In genomic region chr1:205668951-205669340, GRCh38 we compare ENCODE assay signal across 10 cellular contexts. TPM values are rescaled to one million over a fixed set of nuclear protein-coding genes. Genes with fewer than 3 reads are reported as not detected.
DNase-seq lines count a peak whose midpoint lies in the region; ATAC-seq, FAIRE-seq and TF ChIP-seq lines count a peak whose summit lies in the region.
"Had no signal": no experiment of that assay in that cellular context is flagged by ENCODE, and none has a peak within 500 bp of the region (broad histone marks: within the 10 kb centered on the region; RNA-seq: fewer than 3 reads in every experiment).

No MANE protein-coding gene starts in this region.

- no peak for TF ChIP-seq CTCF in WTC11 (IDR thresholded peaks at IDR 0.05)
- no peak for TF ChIP-seq CTCF in nephron progenitor cell (IDR thresholded peaks at IDR 0.05)
- no peak for TF ChIP-seq CTCF in glutamatergic neuron (IDR thresholded peaks at IDR 0.05; ENCODE audit: partially characterized antibody, unreplicated experiment)

- H3K36me3 Mint-ChIP-seq in WTC11 (no peaks in the 10 kb centered on the region; the same call in 1 of the 2 replicates), nephron progenitor cell (ENCODE audit: low read depth) (no peaks in the 10 kb centered on the region), glutamatergic neuron (ENCODE audit: unreplicated experiment) (no peaks in the 10 kb centered on the region)

- CTCF ChIA-PET in WTC11 (lab: Charles Lee): interaction anchor here (0.7 to 19.1 kb wide), 6 partner anchors 10 to 308 kb away, joined by 3 to 468 read pairs (median 6); no protein-coding TSS in a partner anchor

- ATAC-seq in HG02852 (IDR thresholded peaks at IDR 0.05; ENCODE audit: unreplicated experiment) (peak; percentile 40), WTC11 (no peak), GM21381 (IDR thresholded peaks at IDR 0.05; ENCODE audit: unreplicated experiment) (no peak)

- H3K4me1 Mint-ChIP-seq in WTC11: peaks cover 68% of the 10 kb centered on the region
- H3K4me1 Mint-ChIP-seq in nephron progenitor cell: peaks cover 67% of the 10 kb centered on the region
- H3K4me1 Mint-ChIP-seq in glutamatergic neuron (ENCODE audit: low read depth, unreplicated experiment): peaks cover 2% of the 10 kb centered on the region

- FAIRE-seq in GM12891 (lab: Jason Lieb, UNC): peak; percentile 61

- TF ChIP-seq POLR2A in GM12891 (IDR thresholded peaks at IDR 0.05; ENCODE audit: low read depth, low read length): no peak

- H3K9me3 Mint-ChIP-seq in WTC11 (no peaks in the 10 kb centered on the region), nephron progenitor cell (no peaks in the 10 kb centered on the region), glutamatergic neuron (ENCODE audit: unreplicated experiment) (peaks cover 2% of the 10 kb centered on the region)

- no peaks in the 10 kb centered on the region for H3K27me3 Mint-ChIP-seq in WTC11 (ENCODE audit: low read depth)
- peaks cover 13% of the 10 kb centered on the region for H3K27me3 Mint-ChIP-seq in nephron progenitor cell (ENCODE audit: low read depth, poor library complexity)
- H3K27me3 Mint-ChIP-seq in glutamatergic neuron (ENCODE audit: unreplicated experiment): peaks cover 12% of the 10 kb centered on the region

- no peak overlapping the region for H3K27ac Mint-ChIP-seq in WTC11
- no peak overlapping the region for H3K27ac Mint-ChIP-seq in nephron progenitor cell
- no peak overlapping the region for H3K27ac Mint-ChIP-seq in glutamatergic neuron (ENCODE audit: unreplicated experiment)

- POLR2A ChIA-PET in WTC11 (lab: Charles Lee): interaction anchor here (2.0 kb wide), 1 partner anchor 10 kb away, joined by 9 read pairs; no protein-coding TSS in a partner anchor

- H3K4me3 Mint-ChIP-seq in WTC11: no peak overlapping the region; the same call in 1 of the 2 replicates
- H3K4me3 Mint-ChIP-seq in nephron progenitor cell: peak overlapping the region; percentile 44
- no peak overlapping the region for H3K4me3 Mint-ChIP-seq in glutamatergic neuron (ENCODE audit: unreplicated experiment)

- no peak for DNase-seq in GM12891 (ENCODE audit: insufficient read length, low spot score)
- no peak for DNase-seq in WTC11 (ENCODE audit: low spot score)
- DNase-seq in nephron progenitor cell: no peak
- DNase-seq in glutamatergic neuron: no peak
- DNase-seq in activated CD4-positive, CD25-positive, alpha-beta regulatory T cell treated with anti-CD3 and anti-CD28 coated beads, Interleukin-2, amount 50 U/mL, for 72 hours: no peak
- no peak for DNase-seq in NCI-H526 (lab: John Stamatoyannopoulos, UW)
- DNase-seq: effector CD4-positive, alpha-beta T cell; NCI-H510A had no signal

TF ChIP-seq in GM12891, 5 proteins besides CTCF, POLR2A, EP300 and RAD21:
- TF ChIP-seq SPI1 (IDR thresholded peaks at IDR 0.05; ENCODE audit: low read depth, low read length) (peak; percentile 85), TAF1 (IDR thresholded peaks at IDR 0.05; ENCODE audit: low read depth, low read length) (no peak), POU2F2 (IDR thresholded peaks at IDR 0.05; ENCODE audit: low read depth, low read length) (no peak)
TF ChIP-seq in GM12891: peak in this region for 1.

TF ChIP-seq in WTC11, 78 proteins besides CTCF, POLR2A, EP300 and RAD21:
- TF ChIP-seq, protein P1, sequence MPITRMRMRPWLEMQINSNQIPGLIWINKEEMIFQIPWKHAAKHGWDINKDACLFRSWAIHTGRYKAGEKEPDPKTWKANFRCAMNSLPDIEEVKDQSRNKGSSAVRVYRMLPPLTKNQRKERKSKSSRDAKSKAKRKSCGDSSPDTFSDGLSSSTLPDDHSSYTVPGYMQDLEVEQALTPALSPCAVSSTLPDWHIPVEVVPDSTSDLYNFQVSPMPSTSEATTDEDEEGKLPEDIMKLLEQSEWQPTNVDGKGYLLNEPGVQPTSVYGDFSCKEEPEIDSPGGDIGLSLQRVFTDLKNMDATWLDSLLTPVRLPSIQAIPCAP (CRISPR knock-in tag; IDR thresholded peaks at IDR 0.05): no peak
- TF ChIP-seq NFE2L1 (CRISPR knock-in tag; IDR thresholded peaks at IDR 0.05): no peak
- TF ChIP-seq, protein P2, sequence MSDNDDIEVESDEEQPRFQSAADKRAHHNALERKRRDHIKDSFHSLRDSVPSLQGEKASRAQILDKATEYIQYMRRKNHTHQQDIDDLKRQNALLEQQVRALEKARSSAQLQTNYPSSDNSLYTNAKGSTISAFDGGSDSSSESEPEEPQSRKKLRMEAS (CRISPR knock-in tag; IDR thresholded peaks at IDR 0.05): peak; percentile 57

RNA-seq across cellular contexts. Expression of gene SLC45A3, which starts 11.4 kb away (rescaled TPM):
- polyA plus RNA-seq in GM12891 (2012; ENCODE audit: low read depth, missing spikeins): 1.4 TPM
- total RNA-seq in WTC11 (2021) (14.8 to 15.2 TPM (median 15.0 TPM) in 3 replicates), glutamatergic neuron (ENCODE audit: unreplicated experiment) (3.7 TPM)

RNA-seq across cellular contexts. Expression of gene ELK4, which starts 37.1 kb away (rescaled TPM):
- 5.5 TPM for polyA plus RNA-seq in GM12891 (2012; ENCODE audit: low read depth, missing spikeins)
- 34.4 to 39.0 TPM (median 37.5 TPM) in 3 replicates for total RNA-seq in WTC11 (2021)
- 20.0 TPM for total RNA-seq in glutamatergic neuron (ENCODE audit: unreplicated experiment)
